Comparison of ENCODE assay signal across 16 cellular contexts in genomic region chr2:237861875-237862527, GRCh38. TPM values are rescaled to one million over a fixed set of nuclear protein-coding genes. Genes with fewer than 3 reads are reported as not detected.
DNase-seq lines count a peak whose midpoint lies in the region; ATAC-seq and TF ChIP-seq lines count a peak whose summit lies in the region.
"Had no signal": no experiment of that assay in that cellular context is flagged by ENCODE, and none has a peak within 500 bp of the region (broad histone marks: within the 10 kb centered on the region; RNA-seq: fewer than 3 reads in every experiment).

No MANE protein-coding gene starts in this region.

- no peaks in the 10 kb centered on the region for H3K36me3 ChIP-seq in liver (ENCODE audit: control insufficient read depth in 4 of 4, insufficient read depth in 3 of 4, low read depth in 1 of 4, low read length in 3 of 4)
- no peaks in the 10 kb centered on the region for H3K36me3 ChIP-seq in thoracic aorta
- H3K36me3 ChIP-seq: Peyer's patch had no signal

- H3K4me3 ChIP-seq in liver (ENCODE audit: low read depth in 1 of 3, low read length in 3 of 3): no peak overlapping the region
- peak overlapping the region; percentile 78 for H3K4me3 ChIP-seq in thoracic aorta

- DNase-seq in HuH-7 (ENCODE audit: low spot score): peak; percentile 36
- peak; percentile 33 for DNase-seq in amniotic epithelial cell (ENCODE audit: low read depth)
- DNase-seq in thoracic aorta (ENCODE audit: low spot score): no peak
- no peak for DNase-seq in NK-92 (lab: John Stamatoyannopoulos, UW; ENCODE audit: unreplicated experiment)
- no peak for DNase-seq in NCI-H146 (lab: John Stamatoyannopoulos, UW)
- DNase-seq: activated naive CD4-positive, alpha-beta T cell; CD8-positive, alpha-beta memory T cell; NCI-H2029; NCI-H524 treated with DMSO at 0.1 percent for 48 hours; stimulated activated naive CD8-positive, alpha-beta T cell treated with anti-CD3 and anti-CD28 coated beads, Interleukin-15, Interleukin-2, amounts not matched to agents 100 U/mL and 50 U/mL, for 24 hours had no signal

- H3K9ac ChIP-seq in liver (ENCODE audit: low read depth in 1 of 2, low read length in 2 of 2): no peak overlapping the region

- H3K4me1 ChIP-seq in liver (ENCODE audit: control insufficient read depth in 4 of 4, insufficient read depth in 4 of 4, low read length in 3 of 4) (peaks cover 6 to 34% (median 23%) of the 10 kb centered on the region in 4 donors), thoracic aorta (ENCODE audit: control insufficient read depth in 1 of 2, low read depth in 2 of 2) (peaks cover 40 to 73% of the 10 kb centered on the region in 2 donors)

- peak overlapping the region; percentile 15 to 42 for H3K27ac ChIP-seq in liver (ENCODE audit: low read depth in 1 of 2, low read length in 2 of 2)
- peak overlapping the region; percentile 92 to 95 for H3K27ac ChIP-seq in thoracic aorta

- peak in 1 of 2 donors; percentile 33 for TF ChIP-seq RAD21 in liver (IDR thresholded peaks at IDR 0.05)

- no peak for TF ChIP-seq CTCF in liver (IDR thresholded peaks at IDR 0.05; ENCODE audit: low read depth, low read length, missing input control)
- no peak for TF ChIP-seq CTCF in thoracic aorta (IDR thresholded peaks at IDR 0.05)

- H3K27me3 ChIP-seq in liver (ENCODE audit: control insufficient read depth in 4 of 4, insufficient read depth in 4 of 4, low read length in 3 of 4): no peaks in the 10 kb centered on the region
- H3K27me3 ChIP-seq in thoracic aorta (replicated peaks; ENCODE audit: insufficient read depth): no peaks in the 10 kb centered on the region
- H3K27me3 ChIP-seq: Peyer's patch had no signal

- no peaks in the 10 kb centered on the region for H3K9me3 ChIP-seq in liver (ENCODE audit: control insufficient read depth in 4 of 4, low read length in 3 of 4)
- H3K9me3 ChIP-seq in thoracic aorta: no peaks in the 10 kb centered on the region
- H3K9me3 ChIP-seq: Peyer's patch had no signal

- ATAC-seq in thoracic aorta (ENCODE audit: insufficient number of reproducible peaks, low FRiP score, low read depth): no peak
- ATAC-seq in esophagus mucosa: no peak
- ATAC-seq: activated CD8-positive, alpha-beta memory T cell treated with anti-CD3 and anti-CD28 coated beads, Interleukin-2, amount 10 ng/mL, durations not matched to agents 7 days and 5 days; stimulated activated naive CD8-positive, alpha-beta T cell treated with anti-CD3 and anti-CD28 coated beads, Interleukin-15, Interleukin-2, amounts not matched to agents 100 U/mL and 50 U/mL, for 24 hours; WTC11 had no signal

- WGBS in liver: 63% methylated on average over 11 of the region's 11 CpGs

TF ChIP-seq in liver, 16 proteins besides CTCF, POLR2A, EP300 and RAD21:
- peak; percentile 15 for TF ChIP-seq YY1 (IDR thresholded peaks at IDR 0.05)
- peak; percentile 33 to 57 for TF ChIP-seq HNF4A (conservative IDR thresholded peaks at IDR 0.05)
- no peak for TF ChIP-seq ZBTB33 (IDR thresholded peaks at IDR 0.05)
- no peak for TF ChIP-seq FOXA2 (IDR thresholded peaks at IDR 0.05)
- no peak for TF ChIP-seq JUND (IDR thresholded peaks at IDR 0.05)
- TF ChIP-seq SP1 (IDR thresholded peaks at IDR 0.05): peak; percentile 39
- TF ChIP-seq MAX (IDR thresholded peaks at IDR 0.05): peak; percentile 98
- TF ChIP-seq RXRA (IDR thresholded peaks at IDR 0.05): peak in 1 of 2 donors; percentile 28
- TF ChIP-seq ATF3 (IDR thresholded peaks at IDR 0.05): no peak

RNA-seq across cellular contexts. Expression of gene RAMP1, which starts 2.6 kb away (rescaled TPM):
- total RNA-seq in liver: 10 to 100 TPM in 1 of 2 donors, 1 to 10 TPM in 1; 3.1 to 17.8 TPM
- 100 to 1,000 TPM in 1 of 2 donors, 10 to 100 TPM in 1; 29.2 to 129 TPM for polyA plus RNA-seq in liver
- 100 to 1,000 TPM; 246 to 525 TPM for total RNA-seq in thoracic aorta
- 2.2 TPM for total RNA-seq in esophagus mucosa
- total RNA-seq: glomerular endothelial cell had no signal

Comparison
In these comparisons a context has a peak if more than half of its experiments do, and no peak if none do; other contexts are left out.
1. DNase-seq: peak in HuH-7 (single experiment) and amniotic epithelial cell (single experiment); none in thoracic aorta (single experiment), NK-92 (single experiment) and NCI-H146 (single experiment).
2. RNA of gene RAMP1, which starts 2.6 kb away (total RNA-seq): 246 to 525 TPM in thoracic aorta; 3.1 to 17.8 TPM in liver and 2.2 TPM in esophagus mucosa (single experiment); every median in the first group is over 10 times any median in the second.